19 cellular contexts compared by ENCODE assay signal in genomic region chr11:102610198-102610597, GRCh38. TPM values are rescaled to one million over a fixed set of nuclear protein-coding genes. Genes with fewer than 3 reads are reported as not detected.
DNase-seq lines count a peak whose midpoint lies in the region; ATAC-seq, FAIRE-seq and TF ChIP-seq lines count a peak whose summit lies in the region.
"Had no signal": no experiment of that assay in that cellular context is flagged by ENCODE, and none has a peak within 500 bp of the region (broad histone marks: within the 10 kb centered on the region; RNA-seq: fewer than 3 reads in every experiment).

No MANE protein-coding gene starts in this region.

- intact Hi-C loops in esophagus muscularis mucosa (cut with DNase I): no loop called here

- H3K27ac ChIP-seq in esophagus muscularis mucosa (replicated peaks in 1 of 4): no peak overlapping the region
- H3K27ac ChIP-seq: neutrophil had no signal

- H3K4me3 ChIP-seq in esophagus muscularis mucosa: no peak overlapping the region

- TF ChIP-seq POLR2A in GM12892 (IDR thresholded peaks at IDR 0.05; ENCODE audit: low read depth, low read length) (no peak), esophagus muscularis mucosa (IDR thresholded peaks at IDR 0.05; ENCODE audit: low read depth) (no peak)

- H3K27me3 ChIP-seq in esophagus muscularis mucosa: no peaks in the 10 kb centered on the region
- H3K27me3 ChIP-seq: neutrophil had no signal

- DNase-seq in GM12892 (ENCODE audit: insufficient read length): no peak
- peak; percentile 42 for DNase-seq in esophagus muscularis mucosa (ENCODE audit: extremely low spot score)
- DNase-seq in midbrain (lab: John Stamatoyannopoulos, UW): no peak
- no peak for DNase-seq in SIG-M5 treated with dmso at 0.1 percent for 504 hours (lab: John Stamatoyannopoulos, UW; ENCODE audit: unreplicated experiment)
- DNase-seq in globus pallidus (ENCODE audit: low spot score): no peak
- DNase-seq in glomerular visceral epithelial cell (ENCODE audit: extremely low spot score): no peak
- DNase-seq: activated CD4-positive, alpha-beta T cell treated with anti-CD3 and anti-CD28 coated beads, Interleukin-2, amount 50 U/mL, for 1 hour; activated naive CD4-positive, alpha-beta T cell treated with anti-CD3 and anti-CD28 coated beads for 36 hours; CD8-positive, alpha-beta memory T cell; DND-41; HFFc6; KBM-7; left colon; NCI-H1105 treated with DMSO at 0.1 percent for 48 hours; NCI-H2171 treated with DMSO at 0.1 percent for 48 hours had no signal

- ATAC-seq in GM19035 (IDR thresholded peaks at IDR 0.05; ENCODE audit: unreplicated experiment) (peak; percentile 37), HG03066 (IDR thresholded peaks at IDR 0.05; ENCODE audit: low read depth, unreplicated experiment) (peak; percentile 42)
- ATAC-seq: left colon had no signal

- peak; percentile 83 for FAIRE-seq in GM12892 (lab: Jason Lieb, UNC)
- FAIRE-seq: astrocyte had no signal

- TF ChIP-seq EP300 in esophagus muscularis mucosa (IDR thresholded peaks at IDR 0.05): no peak

- H3K4me1 ChIP-seq in esophagus muscularis mucosa: no peaks in the 10 kb centered on the region

- H3K9me3 ChIP-seq in esophagus muscularis mucosa: no peaks in the 10 kb centered on the region
- H3K9me3 ChIP-seq: neutrophil had no signal

- H3K36me3 ChIP-seq in esophagus muscularis mucosa: no peaks in the 10 kb centered on the region
- H3K36me3 ChIP-seq: neutrophil had no signal

- TF ChIP-seq CTCF in esophagus muscularis mucosa (IDR thresholded peaks at IDR 0.05): no peak

- 77% methylated on average over 7 of the region's 7 CpGs for WGBS in esophagus muscularis mucosa

RNA-seq across cellular contexts. Expression of gene MMP20, which starts 14.9 kb away (rescaled TPM):
- 1.8 TPM for polyA plus RNA-seq in GM12892 (2012; ENCODE audit: missing spikeins)
- not detected for total RNA-seq in esophagus muscularis mucosa
- total RNA-seq: activated naive CD4-positive, alpha-beta T cell treated with anti-CD3 and anti-CD28 coated beads for 36 hours; astrocyte; CD8-positive, alpha-beta memory T cell; HFFc6; left colon had no signal
- polyA plus RNA-seq: CD8-positive, alpha-beta memory T cell had no signal
